ENCODE assay signal across 8 cellular contexts in genomic region chr10:80204801-80205477, GRCh38. TPM values are rescaled to one million over a fixed set of nuclear protein-coding genes. Genes with fewer than 3 reads are reported as not detected.
DNase-seq lines count a peak whose midpoint lies in the region; ATAC-seq and TF ChIP-seq lines count a peak whose summit lies in the region.

No MANE protein-coding gene starts in this region.

- ATAC-seq in CD8-positive, alpha-beta T cell: peak; percentile 43
- ATAC-seq in GM19463 (IDR thresholded peaks at IDR 0.05; ENCODE audit: unreplicated experiment): peak; percentile 29
- peak; percentile 16 for ATAC-seq in HG03469 (IDR thresholded peaks at IDR 0.05; ENCODE audit: unreplicated experiment)
- ATAC-seq in activated B cell treated with CpG ODN at 0.5 μM for 24 hours (ENCODE audit: low read depth): peak; percentile 44
- peak; percentile 53 to 71 (median 58) for ATAC-seq in natural killer cell

- POLR2A ChIA-PET in CD8-positive, alpha-beta T cell (lab: Charles Lee): interaction anchor here (0.8 to 5.6 kb wide), 5 partner anchors 17 to 126 kb away, joined by 3 to 71 read pairs (median 5); no protein-coding TSS in a partner anchor
- POLR2A ChIA-PET in activated B cell treated with CpG ODN at 0.5 μM for 24 hours (lab: Charles Lee): interaction anchor here (0.7 to 2.4 kb wide), 12 partner anchors 9 to 957 kb away, joined by 3 to 40 read pairs (median 6); partner anchors contain the start of gene TMEM254

- no peak for TF ChIP-seq CTCF in CD8-positive, alpha-beta T cell (IDR thresholded peaks at IDR 0.05)
- TF ChIP-seq CTCF in activated B cell treated with CpG ODN at 0.5 μM for 24 hours (IDR thresholded peaks at IDR 0.05) (no peak), natural killer cell (IDR thresholded peaks at IDR 0.05) (no peak)

- H3K27me3 ChIP-seq in CD8-positive, alpha-beta T cell (ENCODE audit: insufficient read depth, low read length): no peaks in the 10 kb centered on the region
- no peaks in the 10 kb centered on the region for H3K27me3 ChIP-seq in esophagus (ENCODE audit: control insufficient read depth in 1 of 2, insufficient read depth in 2 of 2, low read length in 2 of 2)

- H3K36me3 ChIP-seq in CD8-positive, alpha-beta T cell (ENCODE audit: insufficient read depth, low read length): no peaks in the 10 kb centered on the region
- H3K36me3 ChIP-seq in esophagus (ENCODE audit: control insufficient read depth in 2 of 2, insufficient read depth in 2 of 2, low read length in 1 of 2): peaks cover 0 to 6% of the 10 kb centered on the region in 2 donors

- intact Hi-C loops in CD8-positive, alpha-beta T cell (cut with DNase I, micrococcal nuclease): loop anchor here (1.0 to 10.0 kb wide), 12 partner anchors 9 to 760 kb away; partner anchors contain the start of genes TMEM254 (in 2 of the 2), TSPAN14 (in 2 of the 2), ZCCHC24 (in 2 of the 2) and NUTM2E (in 1 of the 2)
- intact Hi-C loops in activated B cell treated with CpG ODN at 0.5 μM for 24 hours (cut with micrococcal nuclease): loop anchor here (1.0 to 10.0 kb wide), 10 partner anchors 9 to 860 kb away; partner anchors contain the start of genes NUTM2E, PPIF and TSPAN14
- intact Hi-C loops in natural killer cell (cut with micrococcal nuclease): loop anchor here (1.0 to 10.0 kb wide), 2 partner anchors 14 to 290 kb away; no protein-coding TSS in a partner anchor

- peak overlapping the region; percentile 96 for H3K4me3 Mint-ChIP-seq in CD8-positive, alpha-beta T cell
- peak overlapping the region; percentile 83 for H3K4me3 Mint-ChIP-seq in activated B cell treated with CpG ODN at 0.5 μM for 24 hours
- H3K4me3 Mint-ChIP-seq in natural killer cell: peak overlapping the region; percentile 88

- no peaks in the 10 kb centered on the region for H3K9me3 ChIP-seq in CD8-positive, alpha-beta T cell (ENCODE audit: low read length)
- H3K9me3 ChIP-seq in esophagus (ENCODE audit: control insufficient read depth in 2 of 2, insufficient read depth in 1 of 2, low read depth in 1 of 2, low read length in 1 of 2): no peaks in the 10 kb centered on the region

- CTCF ChIA-PET in CD8-positive, alpha-beta T cell (lab: Charles Lee): interaction anchor here (1.1 to 5.2 kb wide), 6 partner anchors 11 to 65 kb away, joined by 4 to 53 read pairs (median 12); no protein-coding TSS in a partner anchor
- CTCF ChIA-PET in activated B cell treated with CpG ODN at 0.5 μM for 24 hours (lab: Charles Lee): interaction anchor here (1.0 to 2.6 kb wide), 8 partner anchors 10 to 61 kb away, joined by 3 to 18 read pairs (median 4); no protein-coding TSS in a partner anchor

- H3K4me1 ChIP-seq in CD8-positive, alpha-beta T cell (ENCODE audit: insufficient read depth, low read length): peaks cover 56% of the 10 kb centered on the region
- H3K4me1 ChIP-seq in esophagus (ENCODE audit: control insufficient read depth in 2 of 2, insufficient read depth in 2 of 2, low read length in 1 of 2): peaks cover 7 to 17% of the 10 kb centered on the region in 2 donors

- peaks cover 27% of the 10 kb centered on the region for H3K36me3 Mint-ChIP-seq in CD8-positive, alpha-beta T cell
- H3K36me3 Mint-ChIP-seq in activated B cell treated with CpG ODN at 0.5 μM for 24 hours (ENCODE audit: low read depth) (peaks cover 13% of the 10 kb centered on the region), natural killer cell (no peaks in the 10 kb centered on the region)

- peak overlapping the region; percentile 94 for H3K27ac Mint-ChIP-seq in CD8-positive, alpha-beta T cell
- H3K27ac Mint-ChIP-seq in activated B cell treated with CpG ODN at 0.5 μM for 24 hours: peak overlapping the region; percentile 77
- peak overlapping the region; percentile 83 to 93 for H3K27ac Mint-ChIP-seq in natural killer cell

- H3K27me3 Mint-ChIP-seq in CD8-positive, alpha-beta T cell (ENCODE audit: low read depth): no peaks in the 10 kb centered on the region
- H3K27me3 Mint-ChIP-seq in activated B cell treated with CpG ODN at 0.5 μM for 24 hours: no peaks in the 10 kb centered on the region
- H3K27me3 Mint-ChIP-seq in natural killer cell (ENCODE audit: low read depth in 2 of 2): peaks cover 0 to 3% of the 10 kb centered on the region in 2 donors

- no peaks in the 10 kb centered on the region for H3K9me3 Mint-ChIP-seq in CD8-positive, alpha-beta T cell
- H3K9me3 Mint-ChIP-seq in activated B cell treated with CpG ODN at 0.5 μM for 24 hours (no peaks in the 10 kb centered on the region), natural killer cell (no peaks in the 10 kb centered on the region)

- H3K4me3 ChIP-seq in CD8-positive, alpha-beta T cell (ENCODE audit: low read depth, low read length): peak overlapping the region; percentile 67
- H3K4me3 ChIP-seq in esophagus (ENCODE audit: low read depth in 1 of 2, low read length in 2 of 2): peak overlapping the region; percentile 80 to 94

- peaks cover 61% of the 10 kb centered on the region for H3K4me1 Mint-ChIP-seq in CD8-positive, alpha-beta T cell (ENCODE audit: low read depth)
- H3K4me1 Mint-ChIP-seq in activated B cell treated with CpG ODN at 0.5 μM for 24 hours (peaks cover 58% of the 10 kb centered on the region), natural killer cell (peaks cover 52 to 55% of the 10 kb centered on the region in 2 donors)

- peak in 5 of 7 experiments; percentile 29 to 50 (median 47) for DNase-seq in CD8-positive, alpha-beta T cell
- DNase-seq in activated B cell treated with CpG ODN at 0.5 μM for 24 hours (peak; percentile 49), natural killer cell (peak; percentile 55), cerebellar nuclear complex (lab: John Stamatoyannopoulos, UW) (no peak), NCI-H2107 treated with DMSO at 0.1 percent for 48 hours (lab: John Stamatoyannopoulos, UW; ENCODE audit: unreplicated experiment) (no peak)

- 0 to 1% methylated on average over 46 to 63 of the region's 63 CpGs for WGBS in esophagus, 2 donors

- H3K27ac ChIP-seq in CD8-positive, alpha-beta T cell (ENCODE audit: low read depth, low read length): peak overlapping the region; percentile 72
- peak overlapping the region; percentile 99 to 100 for H3K27ac ChIP-seq in esophagus (ENCODE audit: low read depth in 2 of 2, low read length in 1 of 2)

RNA-seq across cellular contexts. Expression of gene ANXA11, which starts 0.4 kb away (rescaled TPM):
- total RNA-seq in CD8-positive, alpha-beta T cell: 100 to 1,000 TPM; 136 to 141 TPM
- total RNA-seq in activated B cell treated with CpG ODN at 0.5 μM for 24 hours (178 and 190 TPM in 2 replicates), natural killer cell (100 to 1,000 TPM; 213 to 264 (median 245) TPM)
- 100 to 1,000 TPM; 155 to 287 TPM for polyA plus RNA-seq in esophagus

Comparison
In these comparisons a context has a peak if more than half of its experiments do, and no peak if none do; other contexts are left out.
1. DNase-seq: peak in CD8-positive, alpha-beta T cell (5 of 7), activated B cell treated with CpG ODN at 0.5 μM for 24 hours (single experiment) and natural killer cell (single experiment); none in cerebellar nuclear complex (0 of 2) and NCI-H2107 treated with DMSO at 0.1 percent for 48 hours (single experiment).
2. Peak in every context shown above with its lines, with median percentiles within 50 percentile points of each other: ATAC-seq, H3K27ac Mint-ChIP-seq and H3K4me3 Mint-ChIP-seq.